ENCODE assay signal across 7 cellular contexts in genomic region chr14:34012978-34013713, GRCh38.
DNase-seq lines count a peak whose midpoint lies in the region; ATAC-seq and TF ChIP-seq lines count a peak whose summit lies in the region.

No MANE protein-coding gene starts in this region.

- H3K4me1 Mint-ChIP-seq in Calu3 (ENCODE audit: low read depth, unreplicated experiment): no peaks in the 10 kb centered on the region

- no peaks in the 10 kb centered on the region for H3K36me3 Mint-ChIP-seq in Calu3 (ENCODE audit: insufficient read depth, unreplicated experiment)

- H3K4me1 ChIP-seq in mucosa of descending colon (ENCODE audit: low read depth): no peaks in the 10 kb centered on the region

- no peak overlapping the region for H3K4me3 ChIP-seq in mucosa of descending colon

- H3K9me3 Mint-ChIP-seq in Calu3 (ENCODE audit: low read depth, unreplicated experiment): no peaks in the 10 kb centered on the region

- no TSS peak for BruUV-seq in Calu3 (replicated peaks; lab: Mats Ljungman, UMichigan)

- H3K27ac Mint-ChIP-seq in Calu3 (ENCODE audit: unreplicated experiment): no peak overlapping the region

- intact Hi-C loops in mucosa of descending colon (cut with DNase I, micrococcal nuclease) (no loop called here), Calu3 (cut with micrococcal nuclease; ENCODE audit: unreplicated experiment) (no loop called here)

- no peaks in the 10 kb centered on the region for H3K27me3 Mint-ChIP-seq in Calu3 (ENCODE audit: unreplicated experiment)

- H3K9me3 ChIP-seq in mucosa of descending colon: no peaks in the 10 kb centered on the region

- CTCF ChIA-PET in Calu3 (lab: Charles Lee): no interaction called here

- TF ChIP-seq CTCF in mucosa of descending colon (IDR thresholded peaks at IDR 0.05) (no peak), Calu3 (IDR thresholded peaks at IDR 0.05; ENCODE audit: unreplicated experiment) (no peak)

- H3K36me3 ChIP-seq in mucosa of descending colon (ENCODE audit: low read depth): no peaks in the 10 kb centered on the region

- no peak overlapping the region for H3K4me3 Mint-ChIP-seq in Calu3 (ENCODE audit: low read depth, unreplicated experiment)

- ATAC-seq in GM18907 (IDR thresholded peaks at IDR 0.05; ENCODE audit: unreplicated experiment): peak; percentile 76
- peak; percentile 84 for ATAC-seq in HG02610 (IDR thresholded peaks at IDR 0.05; ENCODE audit: unreplicated experiment)
- ATAC-seq in mucosa of descending colon: peak; percentile 70

- DNase-seq in NCI-H2107 (lab: John Stamatoyannopoulos, UW): peak; percentile 85
- DNase-seq in mucosa of descending colon: no peak
- no peak for DNase-seq in superior temporal gyrus (ENCODE audit: extremely low spot score)
- DNase-seq in Calu3: no peak
- DNase-seq in hypothalamus (lab: John Stamatoyannopoulos, UW): no peak
